ENCODE assay signal across 22 cellular contexts in genomic region chr4:22595684-22596083, GRCh38.
DNase-seq lines count a peak whose midpoint lies in the region; ATAC-seq and TF ChIP-seq lines count a peak whose summit lies in the region.
"Had no signal": no experiment of that assay in that cellular context is flagged by ENCODE, and none has a peak within 500 bp of the region (broad histone marks: within the 10 kb centered on the region; RNA-seq: fewer than 3 reads in every experiment).

No MANE protein-coding gene starts in this region.

- TF ChIP-seq EP300 in transverse colon (IDR thresholded peaks at IDR 0.05; ENCODE audit: low read depth): no peak

- H3K4me1 Mint-ChIP-seq in naive thymus-derived CD4-positive, alpha-beta T cell: peaks cover 0 to 2% (median 0%) of the 10 kb centered on the region in 7 donors
- H3K4me1 Mint-ChIP-seq: T-cell had no signal

- no peak overlapping the region for H3K27ac ChIP-seq in naive thymus-derived CD4-positive, alpha-beta T cell (ENCODE audit: low read depth, low read length)
- H3K27ac ChIP-seq in transverse colon: no peak overlapping the region
- H3K27ac ChIP-seq: heart right ventricle, right atrium auricular region, upper lobe of left lung had no signal

- ATAC-seq in GM18870 (IDR thresholded peaks at IDR 0.05; ENCODE audit: unreplicated experiment): peak; percentile 97
- ATAC-seq in HG03039 (IDR thresholded peaks at IDR 0.05; ENCODE audit: unreplicated experiment): peak; percentile 84
- peak; percentile 56 for ATAC-seq in SK-N-SH treated with all-trans-retinoic acid at 6 μM for 48 hours
- peak; percentile 32 for ATAC-seq in naive thymus-derived CD4-positive, alpha-beta T cell
- ATAC-seq: left colon; naive thymus-derived CD8-positive, alpha-beta T cell; Panc1; T-cell had no signal

- H3K4me3 Mint-ChIP-seq in naive thymus-derived CD4-positive, alpha-beta T cell: no peak overlapping the region
- H3K4me3 Mint-ChIP-seq: naive thymus-derived CD8-positive, alpha-beta T cell; T-cell had no signal

- H3K4me3 ChIP-seq in naive thymus-derived CD4-positive, alpha-beta T cell (ENCODE audit: low read length): no peak overlapping the region
- H3K4me3 ChIP-seq in transverse colon: no peak overlapping the region
- H3K4me3 ChIP-seq: heart right ventricle, right atrium auricular region, upper lobe of left lung had no signal

- H3K36me3 Mint-ChIP-seq in naive thymus-derived CD4-positive, alpha-beta T cell: no peaks in the 10 kb centered on the region
- H3K36me3 Mint-ChIP-seq: naive thymus-derived CD8-positive, alpha-beta T cell; T-cell had no signal

- peaks cover 0 to 2% (median 0%) of the 10 kb centered on the region in 11 donors for H3K9me3 Mint-ChIP-seq in naive thymus-derived CD4-positive, alpha-beta T cell
- H3K9me3 Mint-ChIP-seq: naive thymus-derived CD8-positive, alpha-beta T cell; T-cell had no signal

- H3K36me3 ChIP-seq in naive thymus-derived CD4-positive, alpha-beta T cell (ENCODE audit: control insufficient read depth in 2 of 3, insufficient read depth in 3 of 3, low read length in 3 of 3): no peaks in the 10 kb centered on the region
- no peaks in the 10 kb centered on the region for H3K36me3 ChIP-seq in transverse colon
- H3K36me3 ChIP-seq: heart right ventricle, right atrium auricular region, upper lobe of left lung had no signal

- intact Hi-C loops in naive thymus-derived CD4-positive, alpha-beta T cell (cut with micrococcal nuclease): no loop called here
- intact Hi-C loops in transverse colon (cut with DNase I; ENCODE audit: low total_unique reads): no loop called here

- no peak for TF ChIP-seq POLR2A in transverse colon (IDR thresholded peaks at IDR 0.05)

- H3K27ac Mint-ChIP-seq in naive thymus-derived CD4-positive, alpha-beta T cell: no peak overlapping the region
- H3K27ac Mint-ChIP-seq: T-cell had no signal

- no peaks in the 10 kb centered on the region for H3K4me1 ChIP-seq in naive thymus-derived CD4-positive, alpha-beta T cell (ENCODE audit: control insufficient read depth in 2 of 2, insufficient read depth in 2 of 2, low read length in 2 of 2)
- no peaks in the 10 kb centered on the region for H3K4me1 ChIP-seq in transverse colon
- H3K4me1 ChIP-seq: right atrium auricular region, upper lobe of left lung had no signal

- in situ Hi-C loops in transverse colon (cut with MboI; ENCODE audit: low pct_ligation_motif_present in 1 of 4, low pct_unique_long_range_greater_than_20kb in 1 of 4, low sequenced_read_pairs in 3 of 4): no loop called here

- H3K27me3 Mint-ChIP-seq in naive thymus-derived CD4-positive, alpha-beta T cell: no peaks in the 10 kb centered on the region
- H3K27me3 Mint-ChIP-seq: naive thymus-derived CD8-positive, alpha-beta T cell; T-cell had no signal

- POLR2A ChIA-PET in naive thymus-derived CD4-positive, alpha-beta T cell (lab: Charles Lee): no interaction called here

- no peak for TF ChIP-seq CTCF in transverse colon (IDR thresholded peaks at IDR 0.05)

- DNase-seq in naive thymus-derived CD4-positive, alpha-beta T cell: no peak
- no peak for DNase-seq in anterior cingulate cortex (lab: John Stamatoyannopoulos, UW)
- no peak for DNase-seq in activated CD8-positive, alpha-beta memory T cell treated with anti-CD3 and anti-CD28 coated beads, Interleukin-2, amount 50 U/mL, for 48 hours
- no peak for DNase-seq in transverse colon
- DNase-seq in NCI-H2196 treated with DMSO at 0.1 percent for 48 hours (lab: John Stamatoyannopoulos, UW; ENCODE audit: unreplicated experiment): no peak
- DNase-seq: activated CD4-positive, alpha-beta T cell treated with anti-CD3 and anti-CD28 coated beads, Interleukin-2, amount 50 U/mL, for 1 hour; activated T-cell treated with anti-CD3 and anti-CD28 coated beads, Interleukin-2, amount 50 U/mL, for 48 hours; amniotic stem cell; DMS53; heart right ventricle; left colon; naive thymus-derived CD8-positive, alpha-beta T cell; NCI-H1048; NCI-H446 treated with DMSO at 0.1 percent for 48 hours; stimulated activated CD4-positive, alpha-beta T cell treated with anti-CD3 and anti-CD28 coated beads, Interleukin-4, amount 100 ng/mL, for 24 hours; T-cell; upper lobe of left lung had no signal

- CTCF ChIA-PET in naive thymus-derived CD4-positive, alpha-beta T cell (lab: Charles Lee): no interaction called here

- H3K27me3 ChIP-seq in naive thymus-derived CD4-positive, alpha-beta T cell (ENCODE audit: control insufficient read depth in 2 of 2, insufficient read depth in 2 of 2, low read length in 2 of 2): no peaks in the 10 kb centered on the region
- no peaks in the 10 kb centered on the region for H3K27me3 ChIP-seq in transverse colon
- H3K27me3 ChIP-seq: heart right ventricle, right atrium auricular region, upper lobe of left lung had no signal

- 66 to 76% methylated on average over 2 to 3 of the region's 3 CpGs for WGBS in transverse colon (ENCODE audit: low coverage in 1 of 2), 2 donors

- H3K9me3 ChIP-seq in naive thymus-derived CD4-positive, alpha-beta T cell (ENCODE audit: control insufficient read depth in 2 of 3, low read length in 3 of 3): no peaks in the 10 kb centered on the region
- no peaks in the 10 kb centered on the region for H3K9me3 ChIP-seq in transverse colon
- H3K9me3 ChIP-seq: heart right ventricle, right atrium auricular region, upper lobe of left lung had no signal

TF ChIP-seq in SK-N-SH treated with all-trans-retinoic acid at 6 μM for 48 hours, 23 proteins besides CTCF, POLR2A, EP300 and RAD21:
- peak; percentile 60; the same call in 1 of the 2 replicates for TF ChIP-seq TCF4 (CRISPR knock-in tag; IDR thresholded peaks at IDR 0.05; ENCODE audit: borderline replicate concordance)
- TF ChIP-seq ZNF565 (CRISPR knock-in tag; conservative IDR thresholded peaks at IDR 0.05; ENCODE audit: low read depth): no peak

Comparison
In these comparisons a context has a peak if more than half of its experiments do, and no peak if none do; other contexts are left out.
1. ATAC-seq: peak in every context shown above with its lines; median percentile 97 in GM18870; 84 in HG03039; 56 in SK-N-SH treated with all-trans-retinoic acid at 6 μM for 48 hours; 32 in naive thymus-derived CD4-positive, alpha-beta T cell.